ENCODE assay signal across 21 cellular contexts in genomic region chr4:6205973-6206372, GRCh38. TPM values are rescaled to one million over a fixed set of nuclear protein-coding genes. Genes with fewer than 3 reads are reported as not detected.
DNase-seq lines count a peak whose midpoint lies in the region; ATAC-seq and TF ChIP-seq lines count a peak whose summit lies in the region.
"Had no signal": no experiment of that assay in that cellular context is flagged by ENCODE, and none has a peak within 500 bp of the region (broad histone marks: within the 10 kb centered on the region; RNA-seq: fewer than 3 reads in every experiment).

No MANE protein-coding gene starts in this region.

- H2BK12ac ChIP-seq in neuronal stem cell (ENCODE audit: low read length), result no peak overlapping the region

- ATAC-seq in HG03442 (IDR thresholded peaks at IDR 0.05; ENCODE audit: unreplicated experiment), result no peak
- ATAC-seq: CD8-positive, alpha-beta T cell had no signal

- peaks cover 9 to 14% (median 11%) of the 10 kb centered on the region in 7 donors for H3K9me3 Mint-ChIP-seq in CD14-positive monocyte
- H3K9me3 Mint-ChIP-seq in chondrocyte (ENCODE audit: low read depth), result peaks cover 7% of the 10 kb centered on the region
- H3K9me3 Mint-ChIP-seq in type B pancreatic cell, result peaks cover 8% of the 10 kb centered on the region

- no peak overlapping the region for H2AK5ac ChIP-seq in neuronal stem cell (ENCODE audit: low read depth, low read length)

- no peak overlapping the region for H3K4ac ChIP-seq in neuronal stem cell (ENCODE audit: low read length)

- H3K14ac ChIP-seq in neuronal stem cell (ENCODE audit: low read length), result peak overlapping the region; percentile 79

- H3K27ac ChIP-seq in neuronal stem cell (replicated peaks; ENCODE audit: low read length), result no peak overlapping the region

- H3K9ac ChIP-seq in neuronal stem cell (ENCODE audit: low read depth, low read length, poor library complexity), result no peak overlapping the region

- H3K4me1 ChIP-seq in neuronal stem cell (ENCODE audit: control insufficient read depth in 2 of 2, insufficient read depth in 1 of 2, low read depth in 1 of 2, low read length in 2 of 2), result peaks cover 0 to under 1% of the 10 kb centered on the region in 2 donors
- H3K4me1 ChIP-seq: Caco-2, HAP-1 had no signal

- peak overlapping the region; percentile 89 for H3K23ac ChIP-seq in neuronal stem cell (ENCODE audit: low read depth, low read length, poor library complexity)

- no CpG with 5 or more reads among the region's 4 CpGs for WGBS in neuronal stem cell (ENCODE audit: extremely low coverage in 2 of 2, insufficient read length in 2 of 2, insufficient replicate concordance in 1 of 2), 2 donors

- H3K27ac Mint-ChIP-seq in CD14-positive monocyte (no peak overlapping the region), chondrocyte (ENCODE audit: unreplicated experiment) (no peak overlapping the region), type B pancreatic cell (no peak overlapping the region)
- H3K27ac Mint-ChIP-seq: CD4-positive, CD25-positive, alpha-beta regulatory T cell; CD8-positive, alpha-beta T cell; HFFc6 had no signal

- H2AFZ ChIP-seq in neuronal stem cell (ENCODE audit: low read length), result no peak overlapping the region

- no peak overlapping the region for H2BK120ac ChIP-seq in neuronal stem cell (ENCODE audit: low read depth, low read length)

- H3K4me3 Mint-ChIP-seq in CD14-positive monocyte (no peak overlapping the region), chondrocyte (ENCODE audit: unreplicated experiment) (no peak overlapping the region), type B pancreatic cell (no peak overlapping the region)
- H3K4me3 Mint-ChIP-seq: CD4-positive, CD25-positive, alpha-beta regulatory T cell; CD8-positive, alpha-beta T cell; HFFc6 had no signal

- H4K8ac ChIP-seq in neuronal stem cell (ENCODE audit: low read depth, low read length), result no peak overlapping the region

- intact Hi-C loops in CD14-positive monocyte (cut with micrococcal nuclease), result no loop called here

- H3K4me3 ChIP-seq in neuronal stem cell (ENCODE audit: low read length in 2 of 2), result no peak overlapping the region
- H3K4me3 ChIP-seq: HAP-1 had no signal

- H2BK15ac ChIP-seq in neuronal stem cell (ENCODE audit: low read length), result no peak overlapping the region

- H3K9me3 ChIP-seq in neuronal stem cell (replicated peaks in 1 of 2; ENCODE audit: control insufficient read depth in 2 of 2, insufficient read depth in 1 of 2, low read depth in 1 of 2, low read length in 2 of 2), result peaks cover 3 to 4% of the 10 kb centered on the region in 2 donors
- H3K9me3 ChIP-seq: Caco-2, HAP-1 had no signal

- peaks cover 21 to 31% (median 22%) of the 10 kb centered on the region in 3 donors for H3K27me3 Mint-ChIP-seq in CD14-positive monocyte (ENCODE audit: low read depth in 3 of 3)
- peaks cover 49% of the 10 kb centered on the region for H3K27me3 Mint-ChIP-seq in chondrocyte (ENCODE audit: low read depth)
- peaks cover 65% of the 10 kb centered on the region for H3K27me3 Mint-ChIP-seq in type B pancreatic cell

- no peaks in the 10 kb centered on the region for H3K36me3 ChIP-seq in neuronal stem cell (replicated peaks in 1 of 2; ENCODE audit: control insufficient read depth in 2 of 2, insufficient read depth in 2 of 2, low read length in 2 of 2)
- H3K36me3 ChIP-seq: HAP-1 had no signal

- DNase-seq in CD14-positive monocyte (ENCODE audit: low spot score), result peak; percentile 15
- DNase-seq in D341Med (ENCODE audit: low spot score), result peak; percentile 10
- peak; percentile 28 for DNase-seq in MV-4-11 (lab: John Stamatoyannopoulos, UW)
- no peak for DNase-seq in neuronal stem cell (ENCODE audit: low spot score)
- DNase-seq in chondrocyte (ENCODE audit: low spot score), result no peak
- no peak for DNase-seq in stimulated activated CD4-positive, alpha-beta T cell treated with anti-CD3 and anti-CD28 coated beads, Interleukin-4, amount 100 ng/mL, for 4 hours
- no peak for DNase-seq in type B pancreatic cell (ENCODE audit: extremely low spot score, unreplicated experiment)
- DNase-seq: C1 segment of cervical spinal cord; Caco-2; CD4-positive, CD25-positive, alpha-beta regulatory T cell; CD8-positive, alpha-beta T cell; DMS 273 treated with DMSO at 0.1 percent for 48 hours; DMS79; EL; GDM1; GOT3; HFFc6 had no signal

- H3K4me1 Mint-ChIP-seq in CD14-positive monocyte, result peaks cover 1% of the 10 kb centered on the region
- no peaks in the 10 kb centered on the region for H3K4me1 Mint-ChIP-seq in chondrocyte (ENCODE audit: low read depth)
- H3K4me1 Mint-ChIP-seq in type B pancreatic cell (ENCODE audit: unreplicated experiment), result no peaks in the 10 kb centered on the region

- H2BK5ac ChIP-seq in neuronal stem cell (ENCODE audit: low read length), result no peak overlapping the region

- no peaks in the 10 kb centered on the region for H3K79me1 ChIP-seq in neuronal stem cell (ENCODE audit: low read depth, low read length)

- H3K36me3 Mint-ChIP-seq in CD14-positive monocyte, result peaks cover 3 to 6% of the 10 kb centered on the region in 2 donors
- peaks cover 2% of the 10 kb centered on the region for H3K36me3 Mint-ChIP-seq in chondrocyte (ENCODE audit: low read depth)
- H3K36me3 Mint-ChIP-seq in type B pancreatic cell, result peaks cover 3% of the 10 kb centered on the region
- H3K36me3 Mint-ChIP-seq: CD8-positive, alpha-beta T cell had no signal

- TF ChIP-seq CTCF in CD14-positive monocyte (IDR thresholded peaks at IDR 0.05) (no peak), chondrocyte (IDR thresholded peaks at IDR 0.05) (no peak), type B pancreatic cell (conservative IDR thresholded peaks at IDR 0.05) (no peak)

- no peak overlapping the region for H3K4me2 ChIP-seq in neuronal stem cell (ENCODE audit: insufficient read depth, low read length, poor library complexity, severe bottlenecking)

- H4K91ac ChIP-seq in neuronal stem cell (ENCODE audit: low read depth, low read length, poor library complexity), result no peak overlapping the region

- peak overlapping the region; percentile 4 for H3K18ac ChIP-seq in neuronal stem cell (ENCODE audit: low read length)

- peaks cover 0 to 22% (median 0%) of the 10 kb centered on the region in 3 experiments for H3K27me3 ChIP-seq in neuronal stem cell (ENCODE audit: control insufficient read depth in 3 of 3, insufficient read depth in 3 of 3, low read depth in 1 of 3, low read length in 3 of 3)

RNA-seq across cellular contexts. Expression of gene JAKMIP1, which starts 5.6 kb away (rescaled TPM):
- under 1 TPM in 1 of 2 donors, not detected in 1; 0.08 TPM for polyA plus RNA-seq in CD14-positive monocyte
- polyA plus RNA-seq in neuronal stem cell (2013, experiment 1 of 2), result 2.2 TPM
- polyA plus RNA-seq in neuronal stem cell (2013, experiment 2 of 2), result 2.1 TPM
- 0.10 TPM in 1 of 3 replicates, not detected in the others for total RNA-seq in chondrocyte
- 0.89 and 2.0 TPM in 2 replicates for total RNA-seq in type B pancreatic cell (ENCODE audit: low replicate concordance)
- total RNA-seq: A673, Caco-2, HFFc6 had no signal
- polyA plus RNA-seq: BJ had no signal

Comparison
In these comparisons a context has a peak if more than half of its experiments do, and no peak if none do; other contexts are left out.
1. DNase-seq: peak in CD14-positive monocyte (single experiment), D341Med (single experiment) and MV-4-11 (single experiment); none in neuronal stem cell (single experiment), chondrocyte (single experiment), stimulated activated CD4-positive, alpha-beta T cell treated with anti-CD3 and anti-CD28 coated beads, Interleukin-4, amount 100 ng/mL, for 4 hours (0 of 2) and type B pancreatic cell (single experiment).